26 cellular contexts compared by ENCODE assay signal in the genomic region with DNA sequence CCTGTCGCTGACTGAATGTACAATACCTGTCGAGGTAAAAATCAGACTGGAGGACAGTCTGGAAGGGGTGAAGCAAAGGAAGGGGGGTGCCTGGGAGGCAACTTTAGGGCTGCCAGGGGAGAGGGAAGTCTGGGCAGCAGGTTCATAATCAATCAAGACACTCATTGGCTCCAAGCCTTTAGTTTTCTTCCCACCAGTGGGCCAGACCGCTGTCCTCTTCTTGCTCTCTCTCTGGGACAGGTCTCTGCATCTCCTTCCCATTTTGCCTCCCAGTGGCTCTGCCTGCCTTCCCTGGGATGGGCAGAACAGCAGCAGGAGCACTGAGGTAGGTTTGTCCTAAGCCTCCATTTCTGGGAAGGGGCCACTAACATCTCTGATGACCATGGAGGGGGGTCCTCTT.
DNase-seq lines count a peak whose midpoint lies in the region; ATAC-seq, FAIRE-seq and TF ChIP-seq lines count a peak whose summit lies in the region.
"Had no signal": no experiment of that assay in that cellular context is flagged by ENCODE, and none has a peak within 500 bp of the region (broad histone marks: within the 10 kb centered on the region; RNA-seq: fewer than 3 reads in every experiment).

No MANE protein-coding gene starts in this region.

- H3K18ac ChIP-seq in IMR-90 (ENCODE audit: low read depth, low read length) (no peak overlapping the region), H1 (ENCODE audit: extremely low read depth, low read length) (no peak overlapping the region), neuronal stem cell (ENCODE audit: low read length) (no peak overlapping the region)

- CTCF ChIA-PET in IMR-90 (lab: Yijun Ruan, JAX): no interaction called here
- CTCF ChIA-PET in H1 (lab: Charles Lee; ENCODE audit: partially characterized antibody): no interaction called here

- H2BK12ac ChIP-seq in H1 (ENCODE audit: low read depth, low read length): no peak overlapping the region
- H2BK12ac ChIP-seq in neuronal stem cell (ENCODE audit: low read length): no peak overlapping the region

- no TSS peak for BruUV-seq in IMR-90 (replicated peaks; lab: Mats Ljungman, UMichigan)

- H2BK120ac ChIP-seq in IMR-90 (ENCODE audit: low read depth, low read length): no peak overlapping the region
- H2BK120ac ChIP-seq in H1 (replicated peaks; ENCODE audit: low read depth, low read length): no peak overlapping the region
- H2BK120ac ChIP-seq in neuronal stem cell (ENCODE audit: low read depth, low read length): no peak overlapping the region

- H3K27ac ChIP-seq in IMR-90 (ENCODE audit: insufficient read depth, low read length) (no peak overlapping the region), H1 (ENCODE audit: low read depth, low read length) (no peak overlapping the region), neuronal stem cell (replicated peaks; ENCODE audit: low read length) (no peak overlapping the region)
- H3K27ac ChIP-seq: BLaER1 treated with 17β-estradiol and CSF1 and Interleukin-3, amounts not matched to agents 10 nM and 100 nM; C4-2B had no signal

- dilution Hi-C loops in IMR-90 (cut with HindIII; ENCODE audit: low sequenced_read_pairs, unreplicated experiment): no loop called here

- H3K36me3 ChIP-seq in IMR-90 (ENCODE audit: control insufficient read depth, insufficient read depth, low read length): no peaks in the 10 kb centered on the region
- no peaks in the 10 kb centered on the region for H3K36me3 ChIP-seq in H1 (ENCODE audit: control insufficient read depth in 2 of 4, insufficient read depth in 4 of 4, low read length in 3 of 4)
- no peaks in the 10 kb centered on the region for H3K36me3 ChIP-seq in neuronal stem cell (replicated peaks in 1 of 2; ENCODE audit: control insufficient read depth in 2 of 2, insufficient read depth in 2 of 2, low read length in 2 of 2)
- H3K36me3 ChIP-seq: BLaER1 treated with 17β-estradiol and CSF1 and Interleukin-3, amounts not matched to agents 10 nM and 100 nM had no signal

- H3K4me2 ChIP-seq in IMR-90 (ENCODE audit: low read depth, low read length) (no peak overlapping the region), H1 (ENCODE audit: insufficient read depth in 1 of 2, low read depth in 2 of 2, low read length in 2 of 2) (no peak overlapping the region), neuronal stem cell (ENCODE audit: insufficient read depth, low read length, poor library complexity, severe bottlenecking) (no peak overlapping the region)
- H3K4me2 ChIP-seq: BLaER1 treated with 17β-estradiol and CSF1 and Interleukin-3, amounts not matched to agents 10 nM and 100 nM had no signal

- peak overlapping the region; percentile 57 for H2AK9ac ChIP-seq in IMR-90 (replicated peaks; ENCODE audit: low read depth, low read length, poor library complexity)

- H2AK5ac ChIP-seq in IMR-90 (ENCODE audit: low read depth, low read length): no peak overlapping the region
- H2AK5ac ChIP-seq in H1 (ENCODE audit: low read depth, low read length): no peak overlapping the region
- no peak overlapping the region for H2AK5ac ChIP-seq in neuronal stem cell (ENCODE audit: low read depth, low read length)

- H3K9me3 ChIP-seq in IMR-90 (ENCODE audit: control insufficient read depth, insufficient read depth, low read length) (peaks cover 2% of the 10 kb centered on the region), H1 (ENCODE audit: insufficient read depth in 2 of 2, low read depth in 1 of 2, low read length in 1 of 2) (no peaks in the 10 kb centered on the region), neuronal stem cell (replicated peaks in 1 of 2; ENCODE audit: control insufficient read depth in 2 of 2, insufficient read depth in 1 of 2, low read depth in 1 of 2, low read length in 2 of 2) (no peaks in the 10 kb centered on the region)
- H3K9me3 ChIP-seq: BLaER1 treated with 17β-estradiol and CSF1 and Interleukin-3, amounts not matched to agents 10 nM and 100 nM had no signal

- POLR2A ChIA-PET in IMR-90 (lab: Charles Lee; ENCODE audit: unreplicated experiment) (no interaction called here), H1 (lab: Charles Lee; ENCODE audit: partially characterized antibody) (no interaction called here)

- no peaks in the 10 kb centered on the region for H3K79me2 ChIP-seq in H1 (ENCODE audit: control insufficient read depth in 1 of 2, insufficient read depth in 2 of 2, low read length in 2 of 2)

- no peaks in the 10 kb centered on the region for H3K79me1 ChIP-seq in IMR-90 (ENCODE audit: low read depth in 1 of 2, low read length in 2 of 2)
- no peaks in the 10 kb centered on the region for H3K79me1 ChIP-seq in H1 (ENCODE audit: low read depth, low read length)
- no peaks in the 10 kb centered on the region for H3K79me1 ChIP-seq in neuronal stem cell (ENCODE audit: low read depth, low read length)

- TF ChIP-seq POLR2A in IMR-90 (IDR thresholded peaks at IDR 0.05; ENCODE audit: low read depth, low read length) (no peak), H1 (IDR thresholded peaks at IDR 0.05; ENCODE audit: control extremely low read depth in 1 of 2, low read depth in 2 of 2, low read length in 2 of 2) (no peak)

- DNase-seq in AG08396 (ENCODE audit: low spot score) (peak; percentile 3), IMR-90 (no peak), H1 (ENCODE audit: low read depth in 1 of 2, low spot score in 2 of 2) (no peak), neuronal stem cell (ENCODE audit: low spot score) (no peak), NCI-H1436 treated with DMSO at 0.1 percent for 48 hours (lab: John Stamatoyannopoulos, UW) (no peak)
- DNase-seq in activated naive CD4-positive, alpha-beta T cell treated with Interleukin-2 at 50 U/mL for 16 hours: no peak
- DNase-seq: 8988T; ACHN; AML-193; CD4-positive, alpha-beta T cell; CD8-positive, alpha-beta memory T cell; COR-L47; DMS 273 treated with DMSO at 0.1 percent for 48 hours; DMS153; DMS53; DMS79; DND-41; EL; GDM1 had no signal

- H4K20me1 ChIP-seq in IMR-90 (ENCODE audit: insufficient read depth, low read length) (no peaks in the 10 kb centered on the region), H1 (replicated peaks in 1 of 2; ENCODE audit: control insufficient read depth in 1 of 2, insufficient read depth in 2 of 2, low read length in 2 of 2) (no peaks in the 10 kb centered on the region)
- H4K20me1 ChIP-seq: BLaER1 treated with 17β-estradiol and CSF1 and Interleukin-3, amounts not matched to agents 10 nM and 100 nM had no signal

- peaks cover 12% of the 10 kb centered on the region; the same call in 1 of the 2 replicates for H3K23me2 ChIP-seq in H1 (ENCODE audit: low read depth, low read length)

- H3K4ac ChIP-seq in IMR-90 (ENCODE audit: low read depth, low read length) (no peak overlapping the region), H1 (replicated peaks; ENCODE audit: insufficient read length, low read depth, low read length) (no peak overlapping the region), neuronal stem cell (ENCODE audit: low read length) (no peak overlapping the region)

- ATAC-seq in IMR-90 (ENCODE audit: low read depth): no peak
- ATAC-seq in HG03097 (IDR thresholded peaks at IDR 0.05; ENCODE audit: low FRiP score, unreplicated experiment): no peak
- ATAC-seq: GM12878 had no signal

- H3K56ac ChIP-seq in IMR-90 (ENCODE audit: extremely low read depth, insufficient read depth, low read length): no peak overlapping the region
- no peak overlapping the region for H3K56ac ChIP-seq in H1 (replicated peaks; ENCODE audit: insufficient read length, low read depth, low read length)

- no peak overlapping the region for H4K5ac ChIP-seq in IMR-90 (ENCODE audit: low read depth, low read length)
- H4K5ac ChIP-seq in H1 (ENCODE audit: insufficient read length, low read depth, low read length): no peak overlapping the region

- TF ChIP-seq CTCF in IMR-90 (conservative IDR thresholded peaks at IDR 0.05; ENCODE audit: low read depth, low read length) (no peak), H1 (IDR thresholded peaks at IDR 0.05; ENCODE audit: control extremely low read depth in 1 of 3, insufficient read depth in 1 of 3, low read depth in 1 of 3, low read length in 3 of 3) (no peak)

- no CpG with 5 or more reads among the region's 3 CpGs for WGBS in IMR-90 (ENCODE audit: extremely low coverage in 2 of 2, insufficient read length in 1 of 2), 2 experiments
- 91% methylated on average over 3 of the region's 3 CpGs; no CpG with 5 or more reads in 1 of the 2 experiments for WGBS in H1 (ENCODE audit: extremely low coverage in 1 of 2, insufficient coverage in 1 of 2, insufficient read length in 1 of 2, insufficient replicate concordance in 2 of 2, low coverage in 1 of 2, low lambda C conversion rate in 2 of 2, missing lambda C conversion rate in 1 of 2), 2 experiments
- WGBS in neuronal stem cell (ENCODE audit: extremely low coverage in 2 of 2, insufficient read length in 2 of 2, insufficient replicate concordance in 1 of 2), 2 donors: no CpG with 5 or more reads among the region's 3 CpGs

- TF ChIP-seq RAD21 in IMR-90 (IDR thresholded peaks at IDR 0.05; ENCODE audit: low read length): no peak
- no peak for TF ChIP-seq RAD21 in H1 (IDR thresholded peaks at IDR 0.05 in 1 of 2, conservative IDR thresholded peaks at IDR 0.05 in 1 of 2; ENCODE audit: low read depth in 2 of 2, low read length in 2 of 2)

- in situ Hi-C loops in IMR-90 (cut with MboI; ENCODE audit: low sequenced_read_pairs): loop anchor here (25.0 kb wide), 1 partner anchor 731 kb away; no protein-coding TSS in a partner anchor

- H3K4me3 ChIP-seq in IMR-90 (ENCODE audit: insufficient read depth, low read depth, low read length) (no peak overlapping the region), H1 (ENCODE audit: extremely low read depth in 1 of 4, insufficient read depth in 2 of 4, low read depth in 3 of 4, low read length in 4 of 4) (no peak overlapping the region), neuronal stem cell (ENCODE audit: low read length in 2 of 2) (no peak overlapping the region)
- H3K4me3 ChIP-seq: BLaER1 treated with 17β-estradiol and CSF1 and Interleukin-3, amounts not matched to agents 10 nM and 100 nM; GM12878 had no signal

- H3K9ac ChIP-seq in IMR-90 (ENCODE audit: low read depth, low read length) (no peak overlapping the region), H1 (replicated peaks in 1 of 4; ENCODE audit: extremely low read depth in 1 of 4, low read depth in 3 of 4, low read length in 3 of 4) (no peak overlapping the region), neuronal stem cell (ENCODE audit: low read depth, low read length, poor library complexity) (no peak overlapping the region)
- H3K9ac ChIP-seq: BLaER1 treated with 17β-estradiol and CSF1 and Interleukin-3, amounts not matched to agents 10 nM and 100 nM had no signal

- H3K23ac ChIP-seq in IMR-90 (ENCODE audit: low read depth, low read length) (no peak overlapping the region), H1 (ENCODE audit: insufficient read length) (no peak overlapping the region), neuronal stem cell (ENCODE audit: low read depth, low read length, poor library complexity) (no peak overlapping the region)

- no peak overlapping the region for H4K8ac ChIP-seq in IMR-90 (ENCODE audit: low read depth in 2 of 2, low read length in 2 of 2)
- no peak overlapping the region for H4K8ac ChIP-seq in H1 (ENCODE audit: extremely low read depth, insufficient read depth, low read length)
- no peak overlapping the region for H4K8ac ChIP-seq in neuronal stem cell (ENCODE audit: low read depth, low read length)

- H4K91ac ChIP-seq in IMR-90 (ENCODE audit: insufficient read depth, low read depth, low read length) (no peak overlapping the region), H1 (replicated peaks; ENCODE audit: insufficient read length, low read length) (no peak overlapping the region), neuronal stem cell (ENCODE audit: low read depth, low read length, poor library complexity) (no peak overlapping the region)

- no peak for FAIRE-seq in H1 (lab: Jason Lieb, UNC)
- FAIRE-seq: A204.1, GM12878, GM12892, GM18507 had no signal

- no peak for TF ChIP-seq EP300 in H1 (IDR thresholded peaks at IDR 0.05; ENCODE audit: borderline replicate concordance in 1 of 2, low read depth in 2 of 2, low read length in 2 of 2)

- H3K27me3 ChIP-seq in IMR-90 (ENCODE audit: control insufficient read depth, insufficient read depth, low read length): no peaks in the 10 kb centered on the region; the same call in 1 of the 2 replicates
- H3K27me3 ChIP-seq in H1 (replicated peaks in 1 of 4; ENCODE audit: control insufficient read depth in 3 of 4, extremely low read depth in 1 of 4, insufficient read depth in 3 of 4, low read length in 3 of 4): peaks cover 5 to 29% (median 25%) of the 10 kb centered on the region in 4 experiments
- peaks cover 2 to 31% (median 23%) of the 10 kb centered on the region in 3 experiments for H3K27me3 ChIP-seq in neuronal stem cell (ENCODE audit: control insufficient read depth in 3 of 3, insufficient read depth in 3 of 3, low read depth in 1 of 3, low read length in 3 of 3)

- H3K4me1 ChIP-seq in IMR-90 (ENCODE audit: control insufficient read depth, insufficient read depth, low read length) (peaks cover under 1% of the 10 kb centered on the region), H1 (replicated peaks in 1 of 4; ENCODE audit: control insufficient read depth in 3 of 4, insufficient read depth in 4 of 4, low read length in 3 of 4) (no peaks in the 10 kb centered on the region), neuronal stem cell (ENCODE audit: control insufficient read depth in 2 of 2, insufficient read depth in 1 of 2, low read depth in 1 of 2, low read length in 2 of 2) (peaks cover 3% of the 10 kb centered on the region in 2 donors)

- H2AFZ ChIP-seq in IMR-90 (replicated peaks; ENCODE audit: low read length, poor library complexity): no peak overlapping the region
- H2AFZ ChIP-seq in H1 (ENCODE audit: low read length): no peak overlapping the region
- no peak overlapping the region for H2AFZ ChIP-seq in neuronal stem cell (ENCODE audit: low read length)

- intact Hi-C loops in IMR-90 (cut with micrococcal nuclease): no loop called here

- no peak overlapping the region for H3K14ac ChIP-seq in IMR-90 (replicated peaks; ENCODE audit: low read depth, low read length)
- no peak overlapping the region for H3K14ac ChIP-seq in H1 (ENCODE audit: insufficient read length)
- no peak overlapping the region for H3K14ac ChIP-seq in neuronal stem cell (ENCODE audit: low read length)

- H2BK20ac ChIP-seq in IMR-90 (ENCODE audit: low read depth, low read length): no peak overlapping the region
- no peak overlapping the region for H2BK20ac ChIP-seq in H1 (ENCODE audit: low read length)

- no peak overlapping the region for H2BK15ac ChIP-seq in IMR-90 (ENCODE audit: low read depth, low read length)
- 0 out of 2 replicates have a peak overlapping the region, but pooled peaks have one; percentile 8 for H2BK15ac ChIP-seq in H1 (ENCODE audit: low read length)
- H2BK15ac ChIP-seq in neuronal stem cell (ENCODE audit: low read length): no peak overlapping the region

- H2BK5ac ChIP-seq in IMR-90 (ENCODE audit: low read depth, low read length, poor library complexity, severe bottlenecking) (no peak overlapping the region), H1 (ENCODE audit: low read depth, low read length) (no peak overlapping the region), neuronal stem cell (ENCODE audit: low read length) (peak overlapping the region; percentile 45)

- H3K9me1 ChIP-seq in IMR-90 (ENCODE audit: insufficient read depth, low read length): 0 out of 2 replicates have a peak, but pooled peaks cover 1% of the 10 kb centered on the region
